2 cellular contexts compared by ENCODE assay signal in genomic region chr6:122620902-122621301, GRCh38.
TF ChIP-seq lines count a peak whose summit lies in the region.

No MANE protein-coding gene starts in this region.

TF ChIP-seq in A549, 52 proteins besides CTCF, POLR2A, EP300 and RAD21:
- TF ChIP-seq ELK1 (IDR thresholded peaks at IDR 0.05; ENCODE audit: low read depth, low read length) (no peak), FOSL2 (IDR thresholded peaks at IDR 0.05) (no peak), FOSL2 (CRISPR knock-in tag; IDR thresholded peaks at IDR 0.05) (0 out of 2 replicates have a peak, but pooled peaks have one; percentile 51), POLR2AphosphoS2 (conservative IDR thresholded peaks at IDR 0.05; ENCODE audit: low read length) (no peak)

TF ChIP-seq in HEK293, 187 proteins besides CTCF, POLR2A, EP300 and RAD21 (continues in another document):
- TF ChIP-seq ZBTB44 (tag by site-specific recombination; IDR thresholded peaks at IDR 0.05) = no peak
- TF ChIP-seq ZNF707 (tag by site-specific recombination; IDR thresholded peaks at IDR 0.05) = no peak
- TF ChIP-seq ZNF184 (tag by site-specific recombination; IDR thresholded peaks at IDR 0.05) = no peak
- TF ChIP-seq ZNF501 (tag by site-specific recombination; IDR thresholded peaks at IDR 0.05) = no peak
- no peak for TF ChIP-seq SP2 (tag by site-specific recombination; IDR thresholded peaks at IDR 0.05)
- no peak for TF ChIP-seq ZNF335 (tag by site-specific recombination; conservative IDR thresholded peaks at IDR 0.05)
- no peak for TF ChIP-seq ATF2 (tag by site-specific recombination; IDR thresholded peaks at IDR 0.05; ENCODE audit: low read depth)
- no peak for TF ChIP-seq BCL11B (tag by site-specific recombination; IDR thresholded peaks at IDR 0.05; ENCODE audit: low read depth)
- TF ChIP-seq ZNF776 (tag by site-specific recombination; IDR thresholded peaks at IDR 0.05; ENCODE audit: borderline replicate concordance) = no peak
- 0 out of 2 replicates have a peak, but pooled peaks have one; percentile 25 for TF ChIP-seq INSM2 (tag by site-specific recombination; IDR thresholded peaks at IDR 0.05)
- TF ChIP-seq REPIN1 (tag by site-specific recombination; IDR thresholded peaks at IDR 0.05; ENCODE audit: low read depth) = no peak
- no peak for TF ChIP-seq GLI2 (tag by site-specific recombination; IDR thresholded peaks at IDR 0.05; ENCODE audit: borderline replicate concordance, low read depth)
- TF ChIP-seq ZNF596 (tag by site-specific recombination; IDR thresholded peaks at IDR 0.05) = no peak
- peak; percentile 93 for TF ChIP-seq WT1 (tag by site-specific recombination; IDR thresholded peaks at IDR 0.05)
- TF ChIP-seq ZBTB10 (tag by site-specific recombination; IDR thresholded peaks at IDR 0.05) = no peak
- peak; percentile 42; the same call in 1 of the 2 replicates for TF ChIP-seq IKZF3 (tag by site-specific recombination; IDR thresholded peaks at IDR 0.05)
- TF ChIP-seq ZNF600 (tag by site-specific recombination; IDR thresholded peaks at IDR 0.05) = no peak
- TF ChIP-seq ZNF341 (tag by site-specific recombination; IDR thresholded peaks at IDR 0.05; ENCODE audit: low read depth) = no peak
- no peak for TF ChIP-seq RBAK (tag by site-specific recombination; IDR thresholded peaks at IDR 0.05)
- no peak for TF ChIP-seq ZIC2 (tag by site-specific recombination; IDR thresholded peaks at IDR 0.05)
- TF ChIP-seq ZNF211 (tag by site-specific recombination; IDR thresholded peaks at IDR 0.05; ENCODE audit: low read depth) = no peak
- TF ChIP-seq ZNF23 (tag by site-specific recombination; IDR thresholded peaks at IDR 0.05; ENCODE audit: borderline replicate concordance) = no peak
- no peak for TF ChIP-seq ZNF777 (tag by site-specific recombination; IDR thresholded peaks at IDR 0.05; ENCODE audit: borderline replicate concordance)
- no peak for TF ChIP-seq ZNF837 (tag by site-specific recombination; IDR thresholded peaks at IDR 0.05)
- TF ChIP-seq ZNF639 (tag by site-specific recombination; IDR thresholded peaks at IDR 0.05) = 0 out of 2 replicates have a peak, but pooled peaks have one; percentile 23
- no peak for TF ChIP-seq ZNF324 (tag by site-specific recombination; IDR thresholded peaks at IDR 0.05)
- no peak for TF ChIP-seq ZNF311 (tag by site-specific recombination; IDR thresholded peaks at IDR 0.05; ENCODE audit: borderline replicate concordance)
- no peak for TF ChIP-seq ZBTB26 (tag by site-specific recombination; optimal IDR thresholded peaks at IDR 0.05)
- no peak for TF ChIP-seq PBX3 (CRISPR knock-in tag; IDR thresholded peaks at IDR 0.05)
- TF ChIP-seq SP3 (tag by site-specific recombination; IDR thresholded peaks at IDR 0.05) = no peak
- TF ChIP-seq ZNF423 (tag by site-specific recombination; IDR thresholded peaks at IDR 0.05) = no peak
- TF ChIP-seq PRDM10 (tag by site-specific recombination; IDR thresholded peaks at IDR 0.05) = peak; percentile 26; the same call in 1 of the 2 replicates
- no peak for TF ChIP-seq ZNF248 (tag by site-specific recombination; IDR thresholded peaks at IDR 0.05)
- no peak for TF ChIP-seq OVOL3 (tag by site-specific recombination; IDR thresholded peaks at IDR 0.05)
- no peak for TF ChIP-seq ZNF202 (tag by site-specific recombination; IDR thresholded peaks at IDR 0.05; ENCODE audit: borderline replicate concordance)
- TF ChIP-seq ZNF660 (tag by site-specific recombination; IDR thresholded peaks at IDR 0.05) = no peak
- no peak for TF ChIP-seq ZSCAN18 (tag by site-specific recombination; IDR thresholded peaks at IDR 0.05)
- no peak for TF ChIP-seq ZNF521 (tag by site-specific recombination; IDR thresholded peaks at IDR 0.05)
- 0 out of 2 replicates have a peak, but pooled peaks have one; percentile 25 for TF ChIP-seq GFI1B (tag by site-specific recombination; IDR thresholded peaks at IDR 0.05)
- 0 out of 2 replicates have a peak, but pooled peaks have one; percentile 15 for TF ChIP-seq ZNF513 (tag by site-specific recombination; IDR thresholded peaks at IDR 0.05)
- no peak for TF ChIP-seq YY1 (tag by site-specific recombination; IDR thresholded peaks at IDR 0.05)
- no peak for TF ChIP-seq ZSCAN30 (tag by site-specific recombination; IDR thresholded peaks at IDR 0.05)
- TF ChIP-seq ZNF48 (tag by site-specific recombination; IDR thresholded peaks at IDR 0.05) = no peak
- no peak for TF ChIP-seq ZNF140 (tag by site-specific recombination; IDR thresholded peaks at IDR 0.05)
